ENCODE assay signal across 8 cellular contexts in the genomic region with DNA sequence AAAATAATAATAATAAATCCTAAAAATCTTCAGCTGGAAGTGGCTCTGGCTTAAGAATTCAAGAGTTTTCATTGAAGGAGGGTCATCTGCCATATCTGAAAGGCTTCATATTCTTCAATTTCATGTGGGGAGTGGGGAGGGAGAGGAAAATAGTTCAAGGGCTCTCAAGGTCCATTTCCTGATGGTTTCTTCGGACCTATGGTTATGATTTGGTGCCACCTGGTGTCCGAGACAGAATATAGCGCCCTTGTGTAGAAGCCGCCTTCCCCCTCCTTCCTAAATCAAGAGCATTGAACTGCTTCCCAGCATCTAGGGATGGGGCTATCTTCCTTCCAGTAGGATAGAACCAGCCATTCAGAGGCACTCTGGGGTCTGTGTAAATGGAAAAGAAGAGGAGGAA. TPM values are rescaled to one million over a fixed set of nuclear protein-coding genes. Genes with fewer than 3 reads are reported as not detected.
DNase-seq lines count a peak whose midpoint lies in the region; ATAC-seq, FAIRE-seq and TF ChIP-seq lines count a peak whose summit lies in the region.

No MANE protein-coding gene starts in this region.

- ATAC-seq in activated T-cell treated with anti-CD3 and anti-CD28 coated beads, Interleukin-2, amount 50 U/mL, for 4 hours: no peak
- ATAC-seq in HG02870 (IDR thresholded peaks at IDR 0.05; ENCODE audit: unreplicated experiment): no peak

- FAIRE-seq in HTR-8/SVneo (lab: Jason Lieb, UNC): peak; percentile 76

- peak; percentile 83 for DNase-seq in DMS53 (lab: John Stamatoyannopoulos, UW)
- DNase-seq in HTR-8/SVneo (ENCODE audit: insufficient read length, low spot score): peak; percentile 70
- DNase-seq in NOMO-1 treated with dmso at 0.1 percent for 144 hours (lab: John Stamatoyannopoulos, UW; ENCODE audit: unreplicated experiment): peak; percentile 18
- peak; percentile 38 for DNase-seq in activated T-cell treated with anti-CD3 and anti-CD28 coated beads, Interleukin-2, amount 50 U/mL, for 4 hours
- peak; percentile 83 for DNase-seq in fibroblast of the aortic adventitia (ENCODE audit: low read depth)
- peak in 34 of 56 donors; percentile 0 to 63 (median 21) for DNase-seq in nucleus accumbens (lab: John Stamatoyannopoulos, UW)
- DNase-seq in NK-92 (lab: John Stamatoyannopoulos, UW; ENCODE audit: unreplicated experiment): no peak

- peak; percentile 74 for TF ChIP-seq CTCF in fibroblast of the aortic adventitia (IDR thresholded peaks at IDR 0.05; ENCODE audit: insufficient read depth, low read length)

- H3K4me1 Mint-ChIP-seq in activated T-cell treated with anti-CD3 and anti-CD28 coated beads, Interleukin-2, amount 50 U/mL, for 4 hours (ENCODE audit: low read depth): peaks cover 13% of the 10 kb centered on the region

- no peaks in the 10 kb centered on the region for H3K27me3 Mint-ChIP-seq in activated T-cell treated with anti-CD3 and anti-CD28 coated beads, Interleukin-2, amount 50 U/mL, for 4 hours (ENCODE audit: low read depth)

- no peak overlapping the region for H3K4me3 ChIP-seq in fibroblast of the aortic adventitia (ENCODE audit: low read depth, low read length)

- H3K9me3 Mint-ChIP-seq in activated T-cell treated with anti-CD3 and anti-CD28 coated beads, Interleukin-2, amount 50 U/mL, for 4 hours: no peaks in the 10 kb centered on the region

- no peak overlapping the region for H3K4me3 Mint-ChIP-seq in activated T-cell treated with anti-CD3 and anti-CD28 coated beads, Interleukin-2, amount 50 U/mL, for 4 hours

- peaks cover 7% of the 10 kb centered on the region for H3K36me3 Mint-ChIP-seq in activated T-cell treated with anti-CD3 and anti-CD28 coated beads, Interleukin-2, amount 50 U/mL, for 4 hours (ENCODE audit: insufficient read depth)

RNA-seq across cellular contexts. Expression of a gene that starts 34.3 kb away (rescaled TPM):
- under 1 TPM; 0.38 to 0.43 (median 0.40) TPM for total RNA-seq in activated T-cell treated with anti-CD3 and anti-CD28 coated beads, Interleukin-2, amount 50 U/mL, for 4 hours
- total RNA-seq in fibroblast of the aortic adventitia (ENCODE audit: low replicate concordance): 1.5 and 4.2 TPM in 2 replicates

RNA-seq across cellular contexts. Expression of a gene that starts 44.1 kb away (rescaled TPM):
- total RNA-seq in activated T-cell treated with anti-CD3 and anti-CD28 coated beads, Interleukin-2, amount 50 U/mL, for 4 hours: not detected
- total RNA-seq in fibroblast of the aortic adventitia (ENCODE audit: low replicate concordance): not detected in 2 replicates
